Comparison of ENCODE assay signal across 12 cellular contexts in genomic region chr2:218276986-218277755, GRCh38. TPM values are rescaled to one million over a fixed set of nuclear protein-coding genes. Genes with fewer than 3 reads are reported as not detected.
DNase-seq lines count a peak whose midpoint lies in the region; ATAC-seq and TF ChIP-seq lines count a peak whose summit lies in the region.
"Had no signal": no experiment of that assay in that cellular context is flagged by ENCODE, and none has a peak within 500 bp of the region (broad histone marks: within the 10 kb centered on the region; RNA-seq: fewer than 3 reads in every experiment).

No MANE protein-coding gene starts in this region.

- no peak overlapping the region for H3K4me3 Mint-ChIP-seq in naive B cell

- H4K20me1 ChIP-seq in GM23248 (ENCODE audit: insufficient read depth), result no peaks in the 10 kb centered on the region

- H3K79me2 ChIP-seq in GM23248 (ENCODE audit: insufficient read depth), result peaks cover 82% of the 10 kb centered on the region

- no peaks in the 10 kb centered on the region for H3K9me3 Mint-ChIP-seq in naive B cell

- H3K36me3 ChIP-seq in GM23248 (ENCODE audit: low read depth) (peaks cover 21% of the 10 kb centered on the region; the same call in 1 of the 2 replicates), body of pancreas (replicated peaks in 1 of 2; ENCODE audit: insufficient read depth in 1 of 2, low read depth in 2 of 2) (peaks cover 53 to 62% of the 10 kb centered on the region in 2 donors)

- no peak overlapping the region for H3K4me2 ChIP-seq in GM23248 (ENCODE audit: unreplicated experiment)

- no peak overlapping the region for H2AFZ ChIP-seq in GM23248

- 71 to 72% methylated on average over 12 of the region's 12 CpGs for WGBS in GM23248 (ENCODE audit: low coverage in 1 of 2, low lambda C conversion rate in 2 of 2, missing lambda C conversion rate in 2 of 2), 2 experiments
- WGBS in body of pancreas, 2 donors, result 75 to 77% methylated on average over 11 to 12 of the region's 12 CpGs

- DNase-seq in AG09309 (ENCODE audit: low read depth), result no peak
- DNase-seq in GM23248, result peak; percentile 15
- peak in 1 of 4 donors; percentile 87 for DNase-seq in body of pancreas
- no peak for DNase-seq in naive B cell
- no peak for DNase-seq in NCI-H1105 treated with DMSO at 0.1 percent for 48 hours (lab: John Stamatoyannopoulos, UW)
- no peak for DNase-seq in DMS 273 (lab: John Stamatoyannopoulos, UW; ENCODE audit: unreplicated experiment)
- DNase-seq in stimulated activated CD4-positive, alpha-beta T cell treated with anti-CD3 and anti-CD28 coated beads, Interleukin-4, amount 100 ng/mL, for 24 hours, result no peak
- no peak for DNase-seq in NCI-H446 treated with DMSO at 0.1 percent for 48 hours (lab: John Stamatoyannopoulos, UW)
- DNase-seq: activated CD8-positive, alpha-beta memory T cell treated with anti-CD3 and anti-CD28 coated beads, Interleukin-2, amount 50 U/mL, for 48 hours; COR-L47; cortex of kidney; NCI-H1930 had no signal

- H3K27me3 Mint-ChIP-seq in naive B cell, result no peaks in the 10 kb centered on the region

- H3K9me2 ChIP-seq in GM23248 (ENCODE audit: insufficient read depth), result no peaks in the 10 kb centered on the region

- no peak overlapping the region for H3K9ac ChIP-seq in GM23248

- H3K27ac ChIP-seq in GM23248, result no peak overlapping the region
- peak overlapping the region in 3 of 4 donors; percentile 37 to 98 (median 98) for H3K27ac ChIP-seq in body of pancreas

- H3K27ac Mint-ChIP-seq in naive B cell, result peak overlapping the region; percentile 39 to 94 (median 77)

- in situ Hi-C loops in GM23248 (cut with MboI), result no loop called here

- peaks cover 26% of the 10 kb centered on the region for H3F3A ChIP-seq in GM23248 (ENCODE audit: insufficient read depth)

- no peak for ATAC-seq in body of pancreas
- no peak for ATAC-seq in naive B cell (ENCODE audit: low read depth in 2 of 2)

- H3K36me3 Mint-ChIP-seq in naive B cell, result peaks cover 6 to 30% of the 10 kb centered on the region in 2 donors

- H3K4me1 ChIP-seq in GM23248 (ENCODE audit: insufficient read depth), result peaks cover 16% of the 10 kb centered on the region
- H3K4me1 ChIP-seq in body of pancreas, result peaks cover 61% of the 10 kb centered on the region

- TF ChIP-seq POLR2A in body of pancreas (IDR thresholded peaks at IDR 0.05), result no peak

- peak; percentile 12 for TF ChIP-seq CTCF in AG09309 (IDR thresholded peaks at IDR 0.05; ENCODE audit: control insufficient read depth, insufficient read depth, low read depth, low read length, missing control alignments)
- TF ChIP-seq CTCF in body of pancreas (IDR thresholded peaks at IDR 0.05), result peak in 2 of 7 experiments; percentile 12 to 52

- H3K4me3 ChIP-seq in AG09309 (ENCODE audit: control insufficient read depth, low read depth, low read length) (no peak overlapping the region), GM23248 (no peak overlapping the region), body of pancreas (no peak overlapping the region)

- H3K27me3 ChIP-seq in GM23248 (replicated peaks; ENCODE audit: insufficient read depth) (no peaks in the 10 kb centered on the region), body of pancreas (no peaks in the 10 kb centered on the region)

- intact Hi-C loops in body of pancreas (cut with DNase I), result no loop called here

- H3K9me3 ChIP-seq in GM23248 (ENCODE audit: low read depth) (no peaks in the 10 kb centered on the region), body of pancreas (no peaks in the 10 kb centered on the region)

- peaks cover 39 to 75% (median 44%) of the 10 kb centered on the region in 3 donors for H3K4me1 Mint-ChIP-seq in naive B cell

RNA-seq across cellular contexts. Expression of gene PNKD, which starts 6.9 kb away (rescaled TPM):
- 22.8 and 28.6 TPM in 2 replicates for total RNA-seq in GM23248 (2014; rRNA removed; shearing (Covaris generic))
- polyA plus RNA-seq in GM23248 (2016; fragmentation: Nextera tagmentation; extraction: Ambion mirVana) (79.3 and 82.7 TPM in 2 replicates), naive B cell (ENCODE audit: low read depth in 6 of 6) (100 to 1,000 TPM in 5 of 6 donors, 10 to 100 TPM in 1; 99.4 to 143 (median 127) TPM)
- 10 to 100 TPM; 17.1 to 21.3 TPM for total RNA-seq in body of pancreas

RNA-seq across cellular contexts. Expression of gene AAMP, which starts 7.2 kb away (rescaled TPM):
- 117 and 191 TPM in 2 replicates for total RNA-seq in GM23248 (2014; rRNA removed; shearing (Covaris generic))
- polyA plus RNA-seq in GM23248 (2016; fragmentation: Nextera tagmentation; extraction: Ambion mirVana) (112 and 114 TPM in 2 replicates), naive B cell (ENCODE audit: low read depth in 6 of 6) (100 to 1,000 TPM in 2 of 6 donors, 10 to 100 TPM in 4; 80.7 to 109 (median 96.4) TPM)
- total RNA-seq in body of pancreas, result 100 to 1,000 TPM in 1 of 2 donors, 10 to 100 TPM in 1; 61.5 to 114 TPM

RNA-seq across cellular contexts. Expression of gene TMBIM1, which starts 15.1 kb away (rescaled TPM):
- 178 and 214 TPM in 2 replicates for total RNA-seq in GM23248 (2014; rRNA removed; shearing (Covaris generic))
- polyA plus RNA-seq in GM23248 (2016; fragmentation: Nextera tagmentation; extraction: Ambion mirVana) (164 and 166 TPM in 2 replicates), naive B cell (ENCODE audit: low read depth in 6 of 6) (100 to 1,000 TPM in 4 of 6 donors, 10 to 100 TPM in 2; 72.6 to 137 (median 108) TPM)
- 100 to 1,000 TPM; 125 to 148 TPM for total RNA-seq in body of pancreas

RNA-seq across cellular contexts. Expression of gene GPBAR1, which starts 16.4 kb away (rescaled TPM):
- not detected in 2 replicates for total RNA-seq in GM23248 (2014; rRNA removed; shearing (Covaris generic))
- polyA plus RNA-seq in GM23248 (2016; fragmentation: Nextera tagmentation; extraction: Ambion mirVana) (0.14 TPM in 1 of 2 replicates, not detected in the other), naive B cell (ENCODE audit: low read depth in 6 of 6) (1 to 10 TPM in 1 of 6 donors, under 1 TPM in 4, not detected in 1; 0.18 to 1.8 (median 0.33) TPM)
- total RNA-seq in body of pancreas, result 10 to 100 TPM in 1 of 2 donors, 1 to 10 TPM in 1; 3.1 to 90.3 TPM
